Comparison of ENCODE assay signal across 25 cellular contexts in the genomic region with DNA sequence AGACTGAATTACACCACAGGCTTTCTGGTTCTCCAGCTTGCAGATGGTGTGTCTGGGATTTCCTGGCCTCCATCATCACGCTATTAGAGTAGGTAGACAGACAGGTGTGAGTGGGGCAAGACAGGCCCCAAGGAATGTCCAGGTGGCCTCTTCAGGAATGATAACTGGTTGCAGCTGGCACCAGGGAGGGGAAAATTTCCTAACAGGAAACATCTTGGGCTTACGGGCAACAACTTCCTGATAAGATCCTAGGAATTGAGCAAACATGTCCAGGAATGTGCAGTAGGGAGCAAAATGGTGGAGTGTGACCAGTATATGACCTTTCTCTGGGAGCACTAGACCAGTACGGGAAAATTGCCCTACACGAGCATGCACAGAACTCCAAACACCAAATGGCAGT. TPM values are rescaled to one million over a fixed set of nuclear protein-coding genes. Genes with fewer than 3 reads are reported as not detected.
DNase-seq lines count a peak whose midpoint lies in the region; ATAC-seq, FAIRE-seq and TF ChIP-seq lines count a peak whose summit lies in the region.
"Had no signal": no experiment of that assay in that cellular context is flagged by ENCODE, and none has a peak within 500 bp of the region (broad histone marks: within the 10 kb centered on the region; RNA-seq: fewer than 3 reads in every experiment).

No MANE protein-coding gene starts in this region.

- H3K27ac Mint-ChIP-seq in endothelial cell (ENCODE audit: unreplicated experiment) = peak overlapping the region; percentile 89
- H3K27ac Mint-ChIP-seq: activated naive CD4-positive, alpha-beta T cell treated with anti-CD3 and anti-CD28 coated beads, Interleukin-2, amount 10 ng/mL, durations not matched to agents 7 days and 5 days; neural progenitor cell; type B pancreatic cell had no signal

- FAIRE-seq in HepG2 (lab: Jason Lieb, UNC) = no peak
- FAIRE-seq: endometrium had no signal

- no peaks in the 10 kb centered on the region for H3K9me3 Mint-ChIP-seq in endothelial cell (ENCODE audit: unreplicated experiment)
- H3K9me3 Mint-ChIP-seq: activated naive CD4-positive, alpha-beta T cell treated with anti-CD3 and anti-CD28 coated beads, Interleukin-2, amount 10 ng/mL, durations not matched to agents 7 days and 5 days; activated T-cell treated with anti-CD3 and anti-CD28 coated beads, Interleukin-2, amount 50 U/mL, for 4 hours; neural progenitor cell; type B pancreatic cell had no signal

- H3K4me1 ChIP-seq in HepG2 (ENCODE audit: insufficient read depth, low read length) (peaks cover 26% of the 10 kb centered on the region), right lobe of liver (no peaks in the 10 kb centered on the region), lower lobe of right lung (peaks cover 7% of the 10 kb centered on the region), PC-3 (ENCODE audit: insufficient read depth, low read length) (no peaks in the 10 kb centered on the region), heart right ventricle (peaks cover 0 to 11% (median 0%) of the 10 kb centered on the region in 9 donors)
- H3K4me1 ChIP-seq: neural progenitor cell, spleen had no signal

- H3K4me3 Mint-ChIP-seq in endothelial cell (ENCODE audit: unreplicated experiment) = no peak overlapping the region
- H3K4me3 Mint-ChIP-seq: activated naive CD4-positive, alpha-beta T cell treated with anti-CD3 and anti-CD28 coated beads, Interleukin-2, amount 10 ng/mL, durations not matched to agents 7 days and 5 days; activated T-cell treated with anti-CD3 and anti-CD28 coated beads, Interleukin-2, amount 50 U/mL, for 4 hours; neural progenitor cell; type B pancreatic cell had no signal

- DNase-seq in HepG2 (ENCODE audit: low spot score) (peak; percentile 37), right lobe of liver (no peak), endothelial cell (ENCODE audit: low spot score) (peak; percentile 4), lower lobe of right lung (no peak), left ventricle myocardium superior (no peak), PC-3 (no peak), heart right ventricle (no peak), NCI-H1930 (lab: John Stamatoyannopoulos, UW) (no peak)
- DNase-seq: activated CD4-positive, alpha-beta T cell treated with anti-CD3 and anti-CD28 coated beads for 1 hour; activated CD8-positive, alpha-beta memory T cell treated with anti-CD3 and anti-CD28 coated beads for 24 hours; activated naive CD4-positive, alpha-beta T cell treated with anti-CD3 and anti-CD28 coated beads, Interleukin-2, amount 10 ng/mL, durations not matched to agents 7 days and 5 days; activated T-cell treated with anti-CD3 and anti-CD28 coated beads, Interleukin-2, amount 50 U/mL, for 4 hours; aorta; HCEC 1CT; Kasumi-1; kidney glomerular epithelial cell; NCI-H1092; NCI-H524; RPMI8226; spleen; stimulated activated CD4-positive, alpha-beta T cell treated with anti-CD3 and anti-CD28 coated beads, Interleukin-4, amount 100 ng/mL, for 4 hours; SW 1271 had no signal

- H3K9ac ChIP-seq in HepG2 (ENCODE audit: insufficient read depth, low read depth, low read length) (no peak overlapping the region), PC-3 (ENCODE audit: low read length) (no peak overlapping the region)
- H3K9ac ChIP-seq: neural progenitor cell had no signal

- H3K4me1 Mint-ChIP-seq in endothelial cell (ENCODE audit: unreplicated experiment) = peaks cover 13% of the 10 kb centered on the region
- H3K4me1 Mint-ChIP-seq: activated naive CD4-positive, alpha-beta T cell treated with anti-CD3 and anti-CD28 coated beads, Interleukin-2, amount 10 ng/mL, durations not matched to agents 7 days and 5 days; neural progenitor cell had no signal

- TF ChIP-seq CTCF in HepG2 (CRISPR knock-in tag; IDR thresholded peaks at IDR 0.05) (no peak), right lobe of liver (IDR thresholded peaks at IDR 0.05) (no peak), endothelial cell (IDR thresholded peaks at IDR 0.05; ENCODE audit: unreplicated experiment) (no peak), lower lobe of right lung (IDR thresholded peaks at IDR 0.05) (no peak), PC-3 (conservative IDR thresholded peaks at IDR 0.05; ENCODE audit: low read depth, low read length) (no peak), heart right ventricle (IDR thresholded peaks at IDR 0.05) (no peak)

- in situ Hi-C loops in HepG2 (cut with HindIII; ENCODE audit: extremely low pct_ligation_motif_present, low pct_unique_long_range_greater_than_20kb) = no loop called here

- no peaks in the 10 kb centered on the region for H3K9me2 ChIP-seq in PC-3 (replicated peaks; ENCODE audit: low read length)

- intact Hi-C loops in HepG2 (cut with micrococcal nuclease; ENCODE audit: unreplicated experiment) (no loop called here), right lobe of liver (cut with DNase I) (no loop called here), lower lobe of right lung (cut with DNase I) (no loop called here), left ventricle myocardium superior (cut with micrococcal nuclease) (no loop called here), PC-3 (cut with micrococcal nuclease) (no loop called here), heart right ventricle (cut with DNase I) (no loop called here)

- no peaks in the 10 kb centered on the region for H3K27me3 ChIP-seq in HepG2 (ENCODE audit: control insufficient read depth in 1 of 2, insufficient read depth in 2 of 2, low read length in 2 of 2)
- H3K27me3 ChIP-seq in right lobe of liver = no peaks in the 10 kb centered on the region
- H3K27me3 ChIP-seq in lower lobe of right lung (ENCODE audit: low read depth) = no peaks in the 10 kb centered on the region
- no peaks in the 10 kb centered on the region for H3K27me3 ChIP-seq in PC-3 (ENCODE audit: low read length)
- no peaks in the 10 kb centered on the region for H3K27me3 ChIP-seq in heart right ventricle
- H3K27me3 ChIP-seq: neural progenitor cell, spleen had no signal

- H4K20me1 ChIP-seq in HepG2 (ENCODE audit: insufficient read depth, low read length) (no peaks in the 10 kb centered on the region), PC-3 (ENCODE audit: low read length) (0 out of 2 replicates have a peak, but pooled peaks cover 5% of the 10 kb centered on the region)

- no peak for TF ChIP-seq RAD21 in HepG2 (CRISPR knock-in tag; IDR thresholded peaks at IDR 0.05)

- no peaks in the 10 kb centered on the region for H3K27me3 Mint-ChIP-seq in endothelial cell (ENCODE audit: unreplicated experiment)
- H3K27me3 Mint-ChIP-seq: activated naive CD4-positive, alpha-beta T cell treated with anti-CD3 and anti-CD28 coated beads, Interleukin-2, amount 10 ng/mL, durations not matched to agents 7 days and 5 days; type B pancreatic cell had no signal

- H3K27ac ChIP-seq in HepG2 (ENCODE audit: extremely low read length, insufficient read depth, low read length) (peak overlapping the region; percentile 42), right lobe of liver (no peak overlapping the region), lower lobe of right lung (peak overlapping the region; percentile 26), PC-3 (ENCODE audit: low read length) (no peak overlapping the region), heart right ventricle (no peak overlapping the region)
- H3K27ac ChIP-seq: neural progenitor cell, spleen had no signal

- no peak overlapping the region for H3K4me3 ChIP-seq in HepG2 (replicated peaks in 1 of 3; ENCODE audit: insufficient read depth in 1 of 3, low read depth in 2 of 3, low read length in 3 of 3)
- no peak overlapping the region for H3K4me3 ChIP-seq in right lobe of liver
- no peak overlapping the region for H3K4me3 ChIP-seq in lower lobe of right lung
- H3K4me3 ChIP-seq in PC-3 (ENCODE audit: low read length) = no peak overlapping the region
- no peak overlapping the region for H3K4me3 ChIP-seq in heart right ventricle
- H3K4me3 ChIP-seq: neural progenitor cell, spleen had no signal

- TF ChIP-seq POLR2A in HepG2 (IDR thresholded peaks at IDR 0.05; ENCODE audit: insufficient read depth in 1 of 2, low read depth in 2 of 2, low read length in 2 of 2) (no peak), right lobe of liver (IDR thresholded peaks at IDR 0.05) (no peak)

- H3K4me2 ChIP-seq in HepG2 (ENCODE audit: low read depth, low read length) (peak overlapping the region; percentile 61), PC-3 (ENCODE audit: low read length) (no peak overlapping the region)
- H3K4me2 ChIP-seq: neural progenitor cell had no signal

- peaks cover 8% of the 10 kb centered on the region for H3K79me2 ChIP-seq in HepG2 (ENCODE audit: insufficient read depth, low read length)
- H3K79me2 ChIP-seq in PC-3 (ENCODE audit: low read length) = peaks cover 65% of the 10 kb centered on the region

- 63% methylated on average over 4 of the region's 4 CpGs for WGBS in HepG2 (ENCODE audit: low lambda C conversion rate)
- 69% methylated on average over 2 of the region's 4 CpGs for WGBS in right lobe of liver (ENCODE audit: insufficient coverage, low coverage, low lambda C conversion rate, missing lambda C conversion rate)
- 70 to 86% methylated on average over 4 of the region's 4 CpGs for WGBS in heart right ventricle, 2 donors

- POLR2A ChIA-PET in HepG2 (lab: Yijun Ruan, JAX) = no interaction called here
- POLR2A ChIA-PET in PC-3 (lab: Charles Lee; ENCODE audit: unreplicated experiment) = no interaction called here

- no peaks in the 10 kb centered on the region for H3F3A ChIP-seq in PC-3 (ENCODE audit: low read length, unreplicated experiment)

- CTCF ChIA-PET in HepG2 (lab: Yijun Ruan, JAX; ENCODE audit: low intra/inter-chr PET ratio, low total read pairs) (no interaction called here), PC-3 (lab: Charles Lee) (no interaction called here)

- H3K36me3 Mint-ChIP-seq in endothelial cell (ENCODE audit: low read depth, unreplicated experiment) = no peaks in the 10 kb centered on the region

- BruUV-seq in HepG2 (replicated peaks; lab: Mats Ljungman, UMichigan) = no TSS peak
- no TSS peak for BruUV-seq in PC-3 (replicated peaks; lab: Mats Ljungman, UMichigan)

- no peak for TF ChIP-seq EP300 in HepG2 (IDR thresholded peaks at IDR 0.05; ENCODE audit: low read depth in 2 of 2, low read length in 2 of 2)
- TF ChIP-seq EP300 in HepG2 (CRISPR knock-in tag; IDR thresholded peaks at IDR 0.05; ENCODE audit: borderline replicate concordance) = no peak

- H3K36me3 ChIP-seq in HepG2 (replicated peaks in 1 of 2; ENCODE audit: control insufficient read depth in 1 of 2, insufficient read depth in 2 of 2, low read length in 2 of 2) = peaks cover 2 to 25% of the 10 kb centered on the region in 2 experiments; a peak in 4 of 5 replicates
- H3K36me3 ChIP-seq in right lobe of liver = no peaks in the 10 kb centered on the region
- no peaks in the 10 kb centered on the region for H3K36me3 ChIP-seq in lower lobe of right lung
- peaks cover 24% of the 10 kb centered on the region for H3K36me3 ChIP-seq in PC-3 (ENCODE audit: low read depth, low read length)
- H3K36me3 ChIP-seq in heart right ventricle = peaks cover 0 to 4% (median 0%) of the 10 kb centered on the region in 9 donors
- H3K36me3 ChIP-seq: spleen had no signal

- ATAC-seq in HepG2 (peak; percentile 62), right lobe of liver (no peak), lower lobe of right lung (peak; percentile 44 to 74), left ventricle myocardium superior (no peak), PC-3 (no peak), heart right ventricle (no peak)
- ATAC-seq: activated T-cell treated with anti-CD3 and anti-CD28 coated beads, Interleukin-2, amount 50 U/mL, for 4 hours had no signal

- peak overlapping the region; percentile 61 for H2AFZ ChIP-seq in HepG2 (ENCODE audit: low read length)
- no peak overlapping the region for H2AFZ ChIP-seq in PC-3 (ENCODE audit: low read length)
- H2AFZ ChIP-seq: neural progenitor cell had no signal

- no peaks in the 10 kb centered on the region for H3K9me3 ChIP-seq in HepG2 (ENCODE audit: low read length)
- no peaks in the 10 kb centered on the region for H3K9me3 ChIP-seq in right lobe of liver
- no peaks in the 10 kb centered on the region for H3K9me3 ChIP-seq in lower lobe of right lung
- H3K9me3 ChIP-seq in PC-3 (ENCODE audit: low read length) = no peaks in the 10 kb centered on the region
- no peaks in the 10 kb centered on the region for H3K9me3 ChIP-seq in heart right ventricle
- H3K9me3 ChIP-seq: spleen had no signal

RNA-seq across cellular contexts. Expression of gene XRCC2, which starts 11.3 kb away (rescaled TPM):
- total RNA-seq in HepG2 (2016; rRNA removed; fragmentation: Illumina TruSeq; extraction: Trizol) = 13.2 and 14.5 TPM in 2 replicates
- 1.5 and 1.6 TPM in 2 replicates for total RNA-seq in HepG2 (2016; cell fraction: cytosol; rRNA removed; fragmentation: Illumina TruSeq; extraction: Trizol; ENCODE audit: low read depth)
- 13.5 and 14.9 TPM in 2 replicates for total RNA-seq in HepG2 (2016; cell fraction: insoluble cytoplasmic fraction; rRNA removed; fragmentation: Illumina TruSeq; extraction: Trizol)
- 5.1 and 6.7 TPM in 2 replicates for total RNA-seq in HepG2 (2016; cell fraction: membrane; rRNA removed; fragmentation: Illumina TruSeq; extraction: Trizol)
- 13.9 and 16.8 TPM in 2 replicates for total RNA-seq in HepG2 (2016; cell fraction: nucleus; rRNA removed; fragmentation: Illumina TruSeq; extraction: Trizol)
- polyA plus RNA-seq in HepG2 (2011; rRNA removed) = 2.5 and 3.8 TPM in 2 replicates
- 1.4 TPM in 2 replicates for polyA plus RNA-seq in HepG2 (2011; cell fraction: cytosol; rRNA removed)
- 4.2 and 4.5 TPM in 2 replicates for polyA plus RNA-seq in HepG2 (2011; cell fraction: nucleus; rRNA removed)
- polyA plus RNA-seq in HepG2 (2012) = 2.0 and 4.1 TPM in 2 replicates
- 0.68 and 0.71 TPM in 2 replicates for polyA plus RNA-seq in HepG2 (2016; cell fraction: cytosol; fragmentation: Illumina TruSeq; extraction: Trizol; ENCODE audit: low read depth)
- polyA plus RNA-seq in HepG2 (2016; cell fraction: insoluble cytoplasmic fraction; fragmentation: Illumina TruSeq; extraction: Trizol; ENCODE audit: low read depth) = 7.6 and 9.3 TPM in 2 replicates
- 1.9 and 2.0 TPM in 2 replicates for polyA plus RNA-seq in HepG2 (2016; cell fraction: membrane; fragmentation: Illumina TruSeq; extraction: Trizol; ENCODE audit: low read depth)
- 27.7 and 30.4 TPM in 2 replicates for polyA plus RNA-seq in HepG2 (2016; cell fraction: nucleus; fragmentation: Illumina TruSeq; extraction: Trizol; ENCODE audit: insufficient read depth, low read depth)
- polyA minus RNA-seq in HepG2 (2011; rRNA and poly(A)+ RNA removed; ENCODE audit: low replicate concordance) = 1.5 and 8.3 TPM in 2 replicates
- polyA minus RNA-seq in HepG2 (2011; cell fraction: cytosol; rRNA and poly(A)+ RNA removed) = 1.6 and 2.0 TPM in 2 replicates
- polyA minus RNA-seq in HepG2 (2011; cell fraction: nucleus; rRNA and poly(A)+ RNA removed) = 7.5 and 8.9 TPM in 2 replicates
- 1 to 10 TPM in 2 of 6 experiments, under 1 TPM in 3, not detected in 1; 0.14 to 2.0 (median 0.20) TPM for total RNA-seq in right lobe of liver
- 2.9 TPM for total RNA-seq in endothelial cell (ENCODE audit: unreplicated experiment)
- total RNA-seq in lower lobe of right lung = 0.86 TPM
- 0.67 TPM for total RNA-seq in left ventricle myocardium superior
- total RNA-seq in PC-3 (2014; rRNA removed) = 13.6 and 18.7 TPM in 2 replicates
- under 1 TPM; 0.27 to 0.71 (median 0.50) TPM for total RNA-seq in heart right ventricle
- under 1 TPM; 0.06 to 0.29 TPM for polyA plus RNA-seq in heart right ventricle

Comparison
In these comparisons a context has a peak if more than half of its experiments do, and no peak if none do; other contexts are left out.
1. ATAC-seq: peak in HepG2 (single experiment) and lower lobe of right lung (2 of 2); none in right lobe of liver (0 of 4), left ventricle myocardium superior (single experiment), PC-3 (single experiment) and heart right ventricle (0 of 8).
2. DNase-seq: peak in HepG2 (single experiment) and endothelial cell (single experiment); none in right lobe of liver (0 of 3), lower lobe of right lung (single experiment), left ventricle myocardium superior (single experiment), PC-3 (single experiment), heart right ventricle (0 of 2) and NCI-H1930 (0 of 2).
3. H3K27ac ChIP-seq: peak in HepG2 (single experiment) and lower lobe of right lung (single experiment); none in right lobe of liver (0 of 3), PC-3 (single experiment) and heart right ventricle (0 of 10).